ENCODE assay signal across 8 cellular contexts in genomic region chr22:46122511-46122971, GRCh38. TPM values are rescaled to one million over a fixed set of nuclear protein-coding genes. Genes with fewer than 3 reads are reported as not detected.
DNase-seq lines count a peak whose midpoint lies in the region; ATAC-seq and TF ChIP-seq lines count a peak whose summit lies in the region.

No MANE protein-coding gene starts in this region.

- WGBS in mammary epithelial cell (ENCODE audit: low coverage, missing lambda C conversion rate) = 1% methylated on average over 17 of the region's 24 CpGs

- CTCF ChIA-PET in mammary epithelial cell (lab: Charles Lee; ENCODE audit: low non-redundant PET) = no interaction called here

- H3K79me2 ChIP-seq in mammary epithelial cell (ENCODE audit: insufficient read depth, low read length) = no peaks in the 10 kb centered on the region

- H3K27me3 ChIP-seq in mammary epithelial cell (ENCODE audit: insufficient read depth, low read length) (no peaks in the 10 kb centered on the region), kidney epithelial cell (ENCODE audit: control insufficient read depth, insufficient read depth, low read length) (no peaks in the 10 kb centered on the region)

- intact Hi-C loops in mammary epithelial cell (cut with micrococcal nuclease) = loop anchor here (1.0 to 2.0 kb wide), 3 partner anchors 174 to 420 kb away; partner anchors contain the start of gene GTSE1

- H3K36me3 ChIP-seq in mammary epithelial cell (ENCODE audit: insufficient read depth, low read length) (no peaks in the 10 kb centered on the region), kidney epithelial cell (ENCODE audit: control insufficient read depth, insufficient read depth, low read length) (no peaks in the 10 kb centered on the region)

- no peak overlapping the region for H3K9ac ChIP-seq in mammary epithelial cell (ENCODE audit: insufficient read depth, low read length)

- H3K4me2 ChIP-seq in mammary epithelial cell (ENCODE audit: insufficient read depth, low read depth, low read length) = peak overlapping the region; percentile 83

- TF ChIP-seq CTCF in mammary epithelial cell (conservative IDR thresholded peaks at IDR 0.05 in 1 of 2, IDR thresholded peaks at IDR 0.05 in 1 of 2; ENCODE audit: extremely low read depth in 1 of 2, insufficient read depth in 1 of 2, low read depth in 1 of 2, low read length in 2 of 2) (peak; percentile 68 to 86), kidney epithelial cell (IDR thresholded peaks at IDR 0.05; ENCODE audit: insufficient read depth, low read length, poor library complexity, severe bottlenecking) (peak; percentile 85)

- no TSS peak for BruUV-seq in mammary epithelial cell (replicated peaks; lab: Mats Ljungman, UMichigan)

- in situ Hi-C loops in mammary epithelial cell (cut with MboI; ENCODE audit: low sequenced_read_pairs in 2 of 2) = loop anchor here (5.0 to 25.0 kb wide), 3 partner anchors 175 to 415 kb away; partner anchors contain the start of genes CELSR1 (in 1 of the 2) and GTSE1 (in 1 of the 2)

- H3K4me1 ChIP-seq in mammary epithelial cell (ENCODE audit: insufficient read depth, low read length) = peaks cover 11% of the 10 kb centered on the region

- H2AFZ ChIP-seq in mammary epithelial cell (ENCODE audit: low read depth, low read length) = peak overlapping the region; percentile 75

- dilution Hi-C loops in mammary epithelial cell (cut with HindIII; ENCODE audit: low sequenced_read_pairs) = no loop called here

- no peaks in the 10 kb centered on the region for H3K9me3 ChIP-seq in mammary epithelial cell (replicated peaks; ENCODE audit: insufficient read depth, low read length)

- H3K4me3 ChIP-seq in mammary epithelial cell (replicated peaks in 1 of 3; ENCODE audit: insufficient read depth in 1 of 3, low read depth in 2 of 3, low read length in 3 of 3) (no peak overlapping the region), kidney epithelial cell (ENCODE audit: low read depth, low read length) (no peak overlapping the region)

- H3K27ac ChIP-seq in mammary epithelial cell (ENCODE audit: insufficient read depth, low read depth, low read length) = no peak overlapping the region

- ATAC-seq in HG03354 (IDR thresholded peaks at IDR 0.05; ENCODE audit: poor library complexity, severe bottlenecking, unreplicated experiment) (no peak), GM19463 (IDR thresholded peaks at IDR 0.05; ENCODE audit: unreplicated experiment) (no peak)

- DNase-seq in DMS153 (lab: John Stamatoyannopoulos, UW) (peak; percentile 26), LoVo (ENCODE audit: low spot score) (peak; percentile 72), mammary epithelial cell (no peak), kidney epithelial cell (ENCODE audit: low read depth) (no peak)
- DNase-seq in activated CD4-positive, CD25-positive, alpha-beta regulatory T cell (lab: John Stamatoyannopoulos, UW) = peak; percentile 44 to 66 (median 54)
- DNase-seq in stimulated activated CD4-positive, alpha-beta T cell treated with anti-CD3 and anti-CD28 coated beads, Interleukin-4, amount 100 ng/mL, for 1 hour = peak; percentile 80

- no peaks in the 10 kb centered on the region for H4K20me1 ChIP-seq in mammary epithelial cell (ENCODE audit: insufficient read depth, low read length)

RNA-seq across cellular contexts. Expression of gene PPARA, which starts 27.8 kb away (rescaled TPM):
- total RNA-seq in mammary epithelial cell (10 to 100 TPM; 10.3 to 15.5 TPM), kidney epithelial cell (7.9 and 9.3 TPM in 2 replicates)
- polyA plus RNA-seq in mammary epithelial cell = 7.4 TPM
- 46.3 TPM for polyA minus RNA-seq in mammary epithelial cell

Comparison
In these comparisons a context has a peak if more than half of its experiments do, and no peak if none do; other contexts are left out.
1. DNase-seq: peak in DMS153 (single experiment), LoVo (single experiment), activated CD4-positive, CD25-positive, alpha-beta regulatory T cell (4 of 4) and stimulated activated CD4-positive, alpha-beta T cell treated with anti-CD3 and anti-CD28 coated beads, Interleukin-4, amount 100 ng/mL, for 1 hour (single experiment); none in mammary epithelial cell (single experiment) and kidney epithelial cell (single experiment).